1 cellular context compared by ENCODE assay signal in genomic region chr5:16574789-16575785, GRCh38.
TF ChIP-seq lines count a peak whose summit lies in the region.

No MANE protein-coding gene starts in this region.

TF ChIP-seq in H1, 55 proteins besides CTCF, POLR2A, EP300 and RAD21 (continued from another document):
- no peak for TF ChIP-seq CHD7 (IDR thresholded peaks at IDR 0.05; ENCODE audit: insufficient replicate concordance, low read length)
- no peak for TF ChIP-seq RFX5 (IDR thresholded peaks at IDR 0.05; ENCODE audit: borderline replicate concordance, low read depth, low read length)
- TF ChIP-seq RNF2 (IDR thresholded peaks at IDR 0.05; ENCODE audit: borderline replicate concordance, low read depth, low read length, missing control alignments, poor library complexity, severe bottlenecking) = no peak
- TF ChIP-seq TBP (IDR thresholded peaks at IDR 0.05; ENCODE audit: low read depth, low read length) = no peak
- TF ChIP-seq FOSL1 (IDR thresholded peaks at IDR 0.05; ENCODE audit: insufficient read depth, low read depth, low read length) = no peak
- TF ChIP-seq TAF1 (IDR thresholded peaks at IDR 0.05; ENCODE audit: low read depth, low read length) = no peak
- no peak for TF ChIP-seq SP2 (IDR thresholded peaks at IDR 0.05; ENCODE audit: low read length)
- no peak for TF ChIP-seq RBBP5 (IDR thresholded peaks at IDR 0.05; ENCODE audit: borderline replicate concordance, low read depth, low read length)
- TF ChIP-seq KDM1A (IDR thresholded peaks at IDR 0.05; ENCODE audit: borderline replicate concordance, low read length) = no peak
- no peak for TF ChIP-seq SIN3A (conservative IDR thresholded peaks at IDR 0.05 in 1 of 2, IDR thresholded peaks at IDR 0.05 in 1 of 2; ENCODE audit: low read depth in 1 of 2, low read length in 2 of 2)
- no peak for TF ChIP-seq CBX8 (IDR thresholded peaks at IDR 0.05; ENCODE audit: borderline replicate concordance, low read depth, low read length)
- no peak for TF ChIP-seq RXRA (IDR thresholded peaks at IDR 0.05; ENCODE audit: insufficient read depth, low read depth, low read length)
- peak; percentile 59 for TF ChIP-seq E2F6 (IDR thresholded peaks at IDR 0.05)
- no peak for TF ChIP-seq HDAC6 (IDR thresholded peaks at IDR 0.05; ENCODE audit: low read depth, low read length)
- 0 out of 2 replicates have a peak, but pooled peaks have one; percentile 11 for TF ChIP-seq MAFK (IDR thresholded peaks at IDR 0.05; ENCODE audit: low read depth, low read length)
- TF ChIP-seq JUN (IDR thresholded peaks at IDR 0.05; ENCODE audit: low read depth, low read length) = no peak
- no peak for TF ChIP-seq USF2 (IDR thresholded peaks at IDR 0.05; ENCODE audit: low read length)
- TF ChIP-seq POU5F1 (IDR thresholded peaks at IDR 0.05; ENCODE audit: low read depth, low read length) = no peak
- TF ChIP-seq BRCA1 (IDR thresholded peaks at IDR 0.05; ENCODE audit: low read depth, low read length) = no peak
- no peak for TF ChIP-seq CHD1 (IDR thresholded peaks at IDR 0.05; ENCODE audit: low read depth, low read length)
- no peak for TF ChIP-seq BACH1 (IDR thresholded peaks at IDR 0.05; ENCODE audit: low read length)
- TF ChIP-seq HDAC2 (IDR thresholded peaks at IDR 0.05; ENCODE audit: borderline replicate concordance in 1 of 2, low read depth in 2 of 2, low read length in 2 of 2) = no peak
- TF ChIP-seq MAX (IDR thresholded peaks at IDR 0.05) = peak; percentile 85
- no peak for TF ChIP-seq ATF2 (IDR thresholded peaks at IDR 0.05; ENCODE audit: low read length)
- no peak for TF ChIP-seq BCL11A (IDR thresholded peaks at IDR 0.05; ENCODE audit: low read depth in 2 of 2, low read length in 2 of 2)
- no peak for TF ChIP-seq SUZ12 (IDR thresholded peaks at IDR 0.05; ENCODE audit: low read length)
- no peak for TF ChIP-seq GTF2F1 (IDR thresholded peaks at IDR 0.05; ENCODE audit: borderline replicate concordance, low read depth, low read length)
- no peak for TF ChIP-seq ATF3 (IDR thresholded peaks at IDR 0.05; ENCODE audit: insufficient read depth, low read depth, low read length)
